In the genomic region with DNA sequence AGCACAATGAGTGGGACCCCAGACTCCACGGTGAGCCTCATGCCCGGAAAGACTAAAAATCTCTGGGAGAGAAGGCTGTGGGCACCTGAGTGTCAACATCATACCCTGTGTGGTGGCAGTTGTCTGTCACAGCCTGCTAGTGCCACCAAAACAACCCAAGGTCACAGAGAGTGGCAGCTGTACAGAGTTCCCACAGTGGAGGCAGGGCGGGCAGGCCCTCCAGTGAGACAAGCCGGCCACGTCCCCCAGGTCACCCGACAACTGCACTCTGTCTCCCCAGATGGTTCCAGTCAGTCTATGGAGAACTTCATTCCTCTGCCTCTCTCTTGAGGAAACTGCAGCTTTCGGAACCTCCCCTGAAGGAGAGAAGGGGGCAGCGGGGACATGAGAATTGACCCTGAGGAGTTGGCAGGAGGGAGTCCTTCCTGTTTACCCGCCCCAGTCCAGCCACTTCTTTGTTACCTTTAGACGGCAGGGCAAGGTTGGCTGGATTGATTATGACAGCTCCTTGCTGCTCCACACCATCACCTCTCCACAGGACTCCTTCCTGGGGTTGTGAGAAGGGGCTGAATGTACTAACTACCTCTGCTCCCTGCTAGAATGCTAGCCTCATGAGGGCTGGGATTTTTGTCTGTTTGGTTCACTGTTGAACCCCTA, we compare ENCODE assay signal across 35 cellular contexts. TPM values are rescaled to one million over a fixed set of nuclear protein-coding genes. Genes with fewer than 3 reads are reported as not detected.
"Had no signal": no experiment of that assay in that cellular context is flagged by ENCODE, and none has a peak within 500 bp of the region (broad histone marks: within the 10 kb centered on the region; RNA-seq: fewer than 3 reads in every experiment).

No MANE protein-coding gene starts in this region.

- H3K27ac ChIP-seq: esophagus squamous epithelium, heart right ventricle, neutrophil, prostate gland, right atrium auricular region, sigmoid colon, thoracic aorta, tibial nerve, upper lobe of right lung, uterus had no signal

- H3K4me3 ChIP-seq: esophagus squamous epithelium, heart right ventricle, mucosa of descending colon, prostate gland, right atrium auricular region, sigmoid colon, thoracic aorta, tibial nerve, upper lobe of right lung, uterus had no signal

- H3K4me1 ChIP-seq: esophagus squamous epithelium, prostate gland, right atrium auricular region, sigmoid colon, tibial nerve, upper lobe of right lung, uterus had no signal

- H3K9me3 ChIP-seq: esophagus squamous epithelium, neutrophil, prostate gland, thoracic aorta, upper lobe of right lung, uterus had no signal

- H3K27me3 ChIP-seq: right atrium auricular region, tibial nerve, upper lobe of right lung, uterus had no signal

- FAIRE-seq: endometrium had no signal

- DNase-seq: cortex of kidney; effector memory CD8-positive, alpha-beta T cell; erythroblast; esophagus squamous epithelium; foreskin melanocyte; glutamatergic neuron; heart right ventricle; hippocampal formation; immature natural killer cell; islet precursor cell; kidney glomerular epithelial cell; mesenchymal stem cell; mucosa of descending colon; naive B cell; sigmoid colon; stimulated activated CD4-positive, alpha-beta T cell treated with anti-CD3 and anti-CD28 coated beads, Interleukin-2, amount 100 ng/mL, for 24 hours; stimulated activated CD4-positive, alpha-beta T cell treated with anti-CD3 and anti-CD28 coated beads, Interleukin-4, amount 100 ng/mL, for 24 hours; stimulated activated naive CD4-positive, alpha-beta T cell treated with Interleukin-2 at 50 U/mL for 16 hours; upper lobe of right lung; uterus had no signal

- H3K36me3 ChIP-seq: esophagus squamous epithelium, heart right ventricle, neutrophil, prostate gland, right atrium auricular region, sigmoid colon, thoracic aorta, tibial nerve, upper lobe of right lung, uterus had no signal

- ATAC-seq: effector memory CD8-positive, alpha-beta T cell; heart right ventricle; mucosa of descending colon; natural killer cell treated with Interleukin-12 subunit alpha and Interleukin-12 subunit beta and Interleukin-15 and Interleukin-18, amount 100 ng/mL, for 72 hours; stimulated activated effector memory CD8-positive, alpha-beta T cell treated with anti-CD3 and anti-CD28 coated beads, Interleukin-12 subunit alpha, Interleukin-12 subunit beta, amount 100 ng/mL, for 72 hours; upper lobe of right lung had no signal

RNA-seq across cellular contexts. Expression of a gene that starts 11.3 kb away (rescaled TPM):
- total RNA-seq: dermis microvascular lymphatic vessel endothelial cell, esophagus squamous epithelium, liver, lung microvascular endothelial cell, mesothelial cell of epicardium, mucosa of descending colon, neural crest cell, osteoblast, prostate gland, right atrium auricular region, sigmoid colon, skeletal muscle tissue, thoracic aorta, tibial nerve, upper lobe of right lung, uterus had no signal
- polyA plus RNA-seq: liver, sigmoid colon had no signal

RNA-seq across cellular contexts. Expression of a gene that starts 18.7 kb away (rescaled TPM):
- total RNA-seq: mesothelial cell of epicardium, neural crest cell, osteoblast, skeletal muscle tissue had no signal
- polyA plus RNA-seq: immature natural killer cell had no signal

RNA-seq across cellular contexts. Expression of a gene that starts 33.7 kb away (rescaled TPM):
- total RNA-seq: osteoblast had no signal
- polyA plus RNA-seq: immature natural killer cell had no signal

RNA-seq across cellular contexts. Expression of a gene that starts 33.9 kb away (rescaled TPM):
- total RNA-seq: liver, lung microvascular endothelial cell, mesothelial cell of epicardium, neural crest cell, osteoblast, right atrium auricular region had no signal
- polyA plus RNA-seq: liver had no signal
